In the genomic region with DNA sequence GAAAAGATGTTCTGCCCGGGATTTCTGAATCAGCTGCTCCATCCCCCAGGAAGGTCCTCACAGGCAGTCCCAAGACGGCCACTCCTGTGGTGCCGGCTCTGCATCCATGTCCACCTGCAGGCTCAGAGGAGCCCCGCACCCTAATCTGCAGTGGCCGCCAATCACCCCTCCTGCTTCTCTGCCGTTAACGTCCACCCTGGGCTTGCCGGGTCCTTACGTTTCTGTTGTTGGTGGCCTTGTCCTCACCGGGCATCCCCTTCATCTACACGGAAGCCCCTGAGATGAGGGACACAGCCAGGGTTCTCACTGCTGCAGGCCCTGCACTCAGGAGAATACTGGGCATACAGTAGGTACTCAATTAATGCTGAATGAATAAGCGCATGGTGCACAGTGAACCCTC, we compare ENCODE assay signal across 7 cellular contexts.
"Had no signal": no experiment of that assay in that cellular context is flagged by ENCODE, and none has a peak within 500 bp of the region (broad histone marks: within the 10 kb centered on the region; RNA-seq: fewer than 3 reads in every experiment).

No MANE protein-coding gene starts in this region.

- ATAC-seq: GM23338, HepG2 had no signal

- FAIRE-seq: HepG2 had no signal

- H3K27ac ChIP-seq: HL-60 had no signal

- H3K4me3 ChIP-seq: GM23338 had no signal

- H3K27me3 Mint-ChIP-seq: IgD-negative memory B cell had no signal

- H3K4me2 ChIP-seq: GM23338 had no signal

- H2AFZ ChIP-seq: GM23338 had no signal

- H3K36me3 Mint-ChIP-seq: IgD-negative memory B cell had no signal

- H3K27ac Mint-ChIP-seq: GM23338 had no signal

- DNase-seq: H7, HCEC 1CT, KBM-7 had no signal

- H3K4me1 Mint-ChIP-seq: IgD-negative memory B cell had no signal

- H3K4me3 Mint-ChIP-seq: GM23338, IgD-negative memory B cell had no signal
